Comparison of ENCODE assay signal across 16 cellular contexts in the genomic region with DNA sequence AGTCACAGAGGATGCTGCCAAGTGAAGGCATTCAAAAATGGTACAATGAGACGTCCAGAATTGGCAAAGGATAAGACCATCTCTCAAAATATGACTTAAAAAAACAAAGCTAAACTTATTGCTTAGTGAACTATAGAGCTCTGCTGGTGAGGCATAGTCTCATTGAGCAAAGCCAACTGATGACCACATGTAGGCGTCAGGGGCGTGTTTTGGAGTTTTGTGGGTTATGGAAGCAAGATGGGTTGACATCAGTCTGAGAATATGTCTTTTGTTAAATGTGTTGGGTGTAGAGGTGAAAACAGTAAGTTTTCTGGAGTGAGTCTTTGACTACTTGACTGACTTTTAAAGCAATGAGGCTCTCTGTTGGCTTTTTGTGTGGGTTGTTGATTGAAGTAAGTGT. TPM values are rescaled to one million over a fixed set of nuclear protein-coding genes. Genes with fewer than 3 reads are reported as not detected.
DNase-seq lines count a peak whose midpoint lies in the region; ATAC-seq, FAIRE-seq and TF ChIP-seq lines count a peak whose summit lies in the region.
"Had no signal": no experiment of that assay in that cellular context is flagged by ENCODE, and none has a peak within 500 bp of the region (broad histone marks: within the 10 kb centered on the region; RNA-seq: fewer than 3 reads in every experiment).

No MANE protein-coding gene starts in this region.

- DNase-seq in Daoy (ENCODE audit: low read depth), result peak; percentile 28
- DNase-seq in GM12878 (ENCODE audit: low read depth, low spot score), result no peak
- DNase-seq in stimulated activated CD4-positive, alpha-beta T cell treated with anti-CD3 and anti-CD28 coated beads, Interleukin-2, amount 100 ng/mL, for 24 hours, result peak; percentile 30 to 35
- no peak for DNase-seq in pancreas
- DNase-seq: activated CD4-positive, CD25-positive, alpha-beta regulatory T cell treated with anti-CD3 and anti-CD28 coated beads, Interleukin-2, amount 50 U/mL, for 72 hours; aorta; GF-D8; glutamatergic neuron; mucosa of descending colon; NCI-H2171 treated with DMSO at 0.1 percent for 48 hours; psoas muscle; trophoblast cell had no signal

- POLR2A ChIA-PET in GM12878 (lab: Charles Lee), result no interaction called here

- CTCF ChIA-PET in GM12878 (lab: Yijun Ruan, JAX), result interaction anchor here (1.0 to 5.0 kb wide), 8 partner anchors 12 to 253 kb away, joined by 3 to 31 read pairs (median 12); no protein-coding TSS in a partner anchor

- in situ Hi-C loops in GM12878 (cut with MboI), result loop anchor here (25.0 kb wide), 1 partner anchor 255 kb away; the partner anchor contains the start of gene ABHD12B

- no peak overlapping the region for H3K4me2 ChIP-seq in GM12878 (ENCODE audit: control insufficient read depth, insufficient read depth)

- no peak for TF ChIP-seq EP300 in GM12878 (IDR thresholded peaks at IDR 0.05; ENCODE audit: borderline replicate concordance in 1 of 2, control insufficient read depth in 1 of 2, low read depth in 2 of 2, low read length in 2 of 2)

- ATAC-seq in GM19351 (IDR thresholded peaks at IDR 0.05; ENCODE audit: unreplicated experiment), result peak; percentile 55
- peak; percentile 61 for ATAC-seq in GM12878
- no peak for ATAC-seq in HG03039 (IDR thresholded peaks at IDR 0.05; ENCODE audit: unreplicated experiment)
- ATAC-seq in esophagus mucosa, result no peak
- no peak for ATAC-seq in HG03565 (IDR thresholded peaks at IDR 0.05; ENCODE audit: unreplicated experiment)
- no peak for ATAC-seq in pancreas
- ATAC-seq: mucosa of descending colon, psoas muscle had no signal

- no peaks in the 10 kb centered on the region for H3K9me3 ChIP-seq in GM12878 (replicated peaks; ENCODE audit: control insufficient read depth, insufficient read depth, low read length)
- H3K9me3 ChIP-seq in pancreas, result no peaks in the 10 kb centered on the region
- H3K9me3 ChIP-seq: mucosa of descending colon, psoas muscle had no signal

- no peak overlapping the region for H3K9ac ChIP-seq in GM12878 (ENCODE audit: control insufficient read depth, insufficient read depth, low read length)

- H3K4me3 ChIP-seq in GM12878 (no peak overlapping the region), pancreas (no peak overlapping the region)
- H3K4me3 ChIP-seq: mucosa of descending colon, psoas muscle had no signal

- 28% methylated on average over 3 of the region's 3 CpGs for WGBS in GM12878 (ENCODE audit: insufficient coverage, insufficient replicate concordance, low lambda C conversion rate, missing lambda C conversion rate)
- 90 to 93% methylated on average over 3 of the region's 3 CpGs for WGBS in pancreas, 2 donors

- H3K27ac ChIP-seq in GM12878 (ENCODE audit: control insufficient read depth, insufficient read depth) (no peak overlapping the region), pancreas (no peak overlapping the region)
- H3K27ac ChIP-seq: psoas muscle had no signal

- H4K20me1 ChIP-seq in GM12878 (ENCODE audit: control insufficient read depth, insufficient read depth), result no peaks in the 10 kb centered on the region

- SMC1A ChIA-PET in GM12878 (lab: Charles Lee; ENCODE audit: uncharacterized antibody, unreplicated experiment), result interaction anchor here (0.5 to 1.9 kb wide), 8 partner anchors 9 to 316 kb away, joined by 3 to 11 read pairs (median 4); no protein-coding TSS in a partner anchor

- RAD21 ChIA-PET in GM12878 (lab: Charles Lee; ENCODE audit: unreplicated experiment), result interaction anchor here (1.2 to 2.1 kb wide), 3 partner anchors 108 to 253 kb away, joined by 5 to 13 read pairs (median 5); no protein-coding TSS in a partner anchor

- H3K36me3 ChIP-seq in GM12878 (ENCODE audit: control insufficient read depth in 2 of 2, insufficient read depth in 2 of 2, low read length in 1 of 2), result no peaks in the 10 kb centered on the region
- no peaks in the 10 kb centered on the region for H3K36me3 ChIP-seq in pancreas

- H3K4me1 ChIP-seq in GM12878 (ENCODE audit: control insufficient read depth, insufficient read depth, low read length) (no peaks in the 10 kb centered on the region), pancreas (peaks cover 3 to 19% (median 15%) of the 10 kb centered on the region in 3 donors)
- H3K4me1 ChIP-seq: psoas muscle had no signal

- intact Hi-C loops in GM12878 (cut with micrococcal nuclease; ENCODE audit: unreplicated experiment), result no loop called here
- intact Hi-C loops in pancreas (cut with DNase I), result no loop called here

- FAIRE-seq in GM12878 (lab: Jason Lieb, UNC), result no peak
- FAIRE-seq in pancreas (lab: Jason Lieb, UNC), result no peak

- no peak for TF ChIP-seq POLR2A in GM12878 (IDR thresholded peaks at IDR 0.05; ENCODE audit: low read depth, low read length)

- no TSS peak for BruUV-seq in GM12878 (replicated peaks; lab: Mats Ljungman, UMichigan)

- no peaks in the 10 kb centered on the region for H3K79me2 ChIP-seq in GM12878 (ENCODE audit: control insufficient read depth, insufficient read depth, low read length)

- no peak for TF ChIP-seq RAD21 in GM12878 (IDR thresholded peaks at IDR 0.05; ENCODE audit: insufficient read depth, low read depth, low read length)

- H3K27me3 ChIP-seq in GM12878 (replicated peaks in 1 of 2; ENCODE audit: control insufficient read depth in 2 of 2, insufficient read depth in 2 of 2, low read length in 1 of 2), result no peaks in the 10 kb centered on the region; a peak in 1 of 4 replicates
- H3K27me3 ChIP-seq in pancreas, result no peaks in the 10 kb centered on the region

- TF ChIP-seq CTCF in GM12878 (IDR thresholded peaks at IDR 0.05 in 2 of 3, conservative IDR thresholded peaks at IDR 0.05 in 1 of 3; ENCODE audit: control insufficient read depth in 2 of 3, extremely low read depth in 1 of 3, insufficient read depth in 1 of 3, low read depth in 3 of 3, low read length in 3 of 3) (no peak), pancreas (IDR thresholded peaks at IDR 0.05) (no peak)

- H2AFZ ChIP-seq in GM12878 (ENCODE audit: control insufficient read depth, low read depth, low read length), result no peak overlapping the region

TF ChIP-seq in GM12878, 131 proteins besides CTCF, POLR2A, EP300 and RAD21:
- TF ChIP-seq RUNX3 (IDR thresholded peaks at IDR 0.05; ENCODE audit: low read length) (peak; percentile 78), GATAD2B (conservative IDR thresholded peaks at IDR 0.05; ENCODE audit: low read depth) (no peak), SUZ12 (IDR thresholded peaks at IDR 0.05; ENCODE audit: unreplicated experiment) (no peak), ZNF207 (IDR thresholded peaks at IDR 0.05; ENCODE audit: borderline replicate concordance) (no peak), IKZF2 (IDR thresholded peaks at IDR 0.05) (peak in 1 of 2 experiments; percentile 27; a peak in 1 of 4 replicates), HDAC2 (IDR thresholded peaks at IDR 0.05) (no peak), RELA (IDR thresholded peaks at IDR 0.05; ENCODE audit: borderline replicate concordance, partially characterized antibody) (no peak), LARP7 (IDR thresholded peaks at IDR 0.05) (no peak), NR2C1 (IDR thresholded peaks at IDR 0.05) (no peak), IKZF1 (conservative IDR thresholded peaks at IDR 0.05) (peak; percentile 45; the same call in 1 of the 2 replicates), SIN3A (IDR thresholded peaks at IDR 0.05; ENCODE audit: low read depth, low read length) (no peak), WRNIP1 (IDR thresholded peaks at IDR 0.05; ENCODE audit: borderline replicate concordance, low read depth, low read length) (no peak), FOS (IDR thresholded peaks at IDR 0.05; ENCODE audit: borderline replicate concordance, extremely low read depth, insufficient read length) (no peak)

RNA-seq across cellular contexts. Expression of gene ATL1, which starts 47.2 kb away (rescaled TPM):
- total RNA-seq in Daoy (2014; rRNA removed; shearing (Covaris generic)), result 5.7 and 5.9 TPM in 2 replicates
- total RNA-seq in GM12878 (2013; cell fraction: nucleolus; rRNA removed), result 1.7 and 2.8 TPM in 2 replicates
- total RNA-seq in GM12878 (2014; rRNA removed) (0.11 and 0.76 TPM in 2 replicates), GM12878 (2014; rRNA removed; fragmentation: Illumina TruSeq; extraction: Trizol) (0.60 and 0.72 TPM in 2 replicates), GM12878 (2021) (0.58 and 1.1 TPM in 2 replicates), esophagus mucosa (3.1 TPM), pancreas (1 to 10 TPM; 2.5 to 6.1 (median 3.3) TPM)
- 0.09 TPM for polyA plus RNA-seq in GM12878 (2011; ENCODE audit: low read depth)
- polyA plus RNA-seq in GM12878 (2011; rRNA removed) (0.58 and 0.71 TPM in 2 replicates), GM12878 (2014; fragmentation: Illumina TruSeq; extraction: Trizol) (0.43 and 1.5 TPM in 2 replicates), GM12878 (2014; fragmentation: Nextera tagmentation; extraction: Ambion mirVana) (under 1 TPM in 1 of 2 experiments, not detected in 1; 0.18 TPM), GM12878 (2014; rRNA removed) (0.15 and 1.0 TPM in 2 replicates), GM12878 (2016; fragmentation: Nextera tagmentation; extraction: Ambion mirVana) (1 to 10 TPM; 1.0 to 1.2 TPM), pancreas (1 to 10 TPM; 1.3 to 3.5 TPM)
- polyA plus RNA-seq in GM12878 (2011; cell fraction: cytosol; rRNA removed), result 0.31 and 0.55 TPM in 2 replicates
- polyA plus RNA-seq in GM12878 (2011; cell fraction: nucleus; rRNA removed), result 0.53 and 0.73 TPM in 2 replicates
- 0.18 and 0.25 TPM in 2 replicates for polyA plus RNA-seq in GM12878 (2012)
- polyA minus RNA-seq in GM12878 (2011; rRNA and poly(A)+ RNA removed), result 0.26 and 0.88 TPM in 2 replicates
- polyA minus RNA-seq in GM12878 (2011; cell fraction: cytosol; rRNA and poly(A)+ RNA removed), result 1.1 TPM in 1 of 2 replicates, not detected in the other
- polyA minus RNA-seq in GM12878 (2011; cell fraction: nucleus; rRNA and poly(A)+ RNA removed), result 1.5 and 1.8 TPM in 2 replicates

Comparison
In these comparisons a context has a peak if more than half of its experiments do, and no peak if none do; other contexts are left out.
1. DNase-seq: peak in Daoy (single experiment) and stimulated activated CD4-positive, alpha-beta T cell treated with anti-CD3 and anti-CD28 coated beads, Interleukin-2, amount 100 ng/mL, for 24 hours (2 of 2); none in GM12878 (single experiment) and pancreas (0 of 6).
2. ATAC-seq: peak in GM19351 (single experiment) and GM12878 (single experiment); none in HG03039 (single experiment), esophagus mucosa (single experiment), HG03565 (single experiment) and pancreas (0 of 4).